Comparison of ENCODE assay signal across 16 cellular contexts in the genomic region with DNA sequence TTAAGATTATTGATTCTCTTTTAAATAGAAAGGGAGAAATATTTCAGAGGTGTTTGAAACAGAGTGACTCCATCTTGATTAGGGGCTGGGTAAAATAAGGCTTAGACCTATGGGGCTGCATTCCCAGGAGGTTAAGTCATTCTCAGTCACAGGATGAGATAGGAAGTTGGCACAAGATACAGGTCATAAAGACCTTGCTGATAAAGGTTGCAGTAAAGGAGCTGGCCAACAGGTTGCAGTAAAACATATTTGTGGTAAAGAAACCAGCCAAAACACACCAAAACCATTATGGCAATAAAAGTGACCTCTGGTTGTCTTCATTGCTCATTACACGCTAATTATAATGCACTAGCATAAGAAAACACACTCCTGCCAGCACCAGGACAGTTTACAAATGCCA.
"Had no signal": no experiment of that assay in that cellular context is flagged by ENCODE, and none has a peak within 500 bp of the region (broad histone marks: within the 10 kb centered on the region; RNA-seq: fewer than 3 reads in every experiment).

No MANE protein-coding gene starts in this region.

- H3K27ac ChIP-seq: dorsolateral prefrontal cortex, esophagus muscularis mucosa, stomach, WERI-Rb-1 had no signal

- H3K27me3 Mint-ChIP-seq: activated CD4-positive, alpha-beta T cell treated with anti-CD3 and anti-CD28 coated beads for 36 hours; activated CD8-positive, alpha-beta T cell treated with anti-CD3 and anti-CD28 coated beads for 36 hours; activated naive CD8-positive, alpha-beta T cell treated with anti-CD3 and anti-CD28 coated beads, Interleukin-2, amount 10 ng/mL, durations not matched to agents 7 days and 5 days; naive B cell had no signal

- H3K27me3 ChIP-seq: esophagus muscularis mucosa, stomach, uterus had no signal

- H3K36me3 ChIP-seq: esophagus muscularis mucosa, stomach, uterus, WERI-Rb-1 had no signal

- H3K9me3 ChIP-seq: esophagus muscularis mucosa, stomach, uterus had no signal

- H3K36me3 Mint-ChIP-seq: activated naive CD8-positive, alpha-beta T cell treated with anti-CD3 and anti-CD28 coated beads, Interleukin-2, amount 10 ng/mL, durations not matched to agents 7 days and 5 days; immature natural killer cell; naive B cell had no signal

- H3K4me3 Mint-ChIP-seq: activated CD4-positive, alpha-beta T cell treated with anti-CD3 and anti-CD28 coated beads for 36 hours; activated CD8-positive, alpha-beta T cell treated with anti-CD3 and anti-CD28 coated beads for 36 hours; activated naive CD8-positive, alpha-beta T cell treated with anti-CD3 and anti-CD28 coated beads, Interleukin-2, amount 10 ng/mL, durations not matched to agents 7 days and 5 days; immature natural killer cell; naive B cell had no signal

- H3K4me3 ChIP-seq: dorsolateral prefrontal cortex, esophagus muscularis mucosa, lung, stomach, uterus had no signal

- H3K27ac Mint-ChIP-seq: activated CD4-positive, alpha-beta T cell treated with anti-CD3 and anti-CD28 coated beads for 36 hours; activated CD8-positive, alpha-beta T cell treated with anti-CD3 and anti-CD28 coated beads for 36 hours; activated naive CD8-positive, alpha-beta T cell treated with anti-CD3 and anti-CD28 coated beads, Interleukin-2, amount 10 ng/mL, durations not matched to agents 7 days and 5 days; immature natural killer cell; naive B cell had no signal

- DNase-seq: activated CD4-positive, alpha-beta T cell treated with anti-CD3 and anti-CD28 coated beads for 36 hours; activated CD8-positive, alpha-beta memory T cell treated with anti-CD3 and anti-CD28 coated beads, Interleukin-2, amount 50 U/mL, for 48 hours; activated CD8-positive, alpha-beta T cell treated with anti-CD3 and anti-CD28 coated beads for 36 hours; activated naive CD8-positive, alpha-beta T cell treated with anti-CD3 and anti-CD28 coated beads, Interleukin-2, amount 10 ng/mL, durations not matched to agents 7 days and 5 days; dorsolateral prefrontal cortex; immature natural killer cell; left colon; naive B cell; retina; stimulated activated CD4-positive, alpha-beta T cell treated with anti-CD3 and anti-CD28 coated beads, Interleukin-15, amount 100 ng/mL, for 24 hours; stimulated activated CD4-positive, alpha-beta T cell treated with anti-CD3 and anti-CD28 coated beads, Interleukin-4, amount 100 ng/mL, for 4 hours; stomach; WERI-Rb-1 had no signal

- H3K4me1 ChIP-seq: esophagus muscularis mucosa, stomach, uterus had no signal

- H3K4me1 Mint-ChIP-seq: activated CD4-positive, alpha-beta T cell treated with anti-CD3 and anti-CD28 coated beads for 36 hours; activated naive CD8-positive, alpha-beta T cell treated with anti-CD3 and anti-CD28 coated beads, Interleukin-2, amount 10 ng/mL, durations not matched to agents 7 days and 5 days; immature natural killer cell; naive B cell had no signal
